In the genomic region with DNA sequence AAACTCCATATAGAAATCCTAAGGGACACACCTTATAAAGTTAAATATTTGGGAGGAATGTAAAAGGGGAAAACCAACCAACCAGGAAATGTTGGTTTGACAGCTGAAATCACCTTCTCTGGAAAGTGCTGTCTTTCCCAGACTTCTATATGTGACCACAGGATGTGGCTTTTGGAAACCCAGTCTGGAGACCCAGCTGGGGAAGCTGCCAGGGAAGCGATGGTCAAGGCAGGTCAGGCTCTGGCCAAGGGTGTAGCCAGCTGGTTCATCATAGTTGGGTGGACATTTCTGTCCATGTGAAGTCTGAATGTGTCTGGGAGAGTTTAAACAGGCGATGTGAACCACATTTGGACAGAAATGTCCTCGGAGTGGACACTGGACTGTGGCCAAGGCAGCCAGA, we compare ENCODE assay signal across 26 cellular contexts.
DNase-seq lines count a peak whose midpoint lies in the region; ATAC-seq and TF ChIP-seq lines count a peak whose summit lies in the region.
"Had no signal": no experiment of that assay in that cellular context is flagged by ENCODE, and none has a peak within 500 bp of the region (broad histone marks: within the 10 kb centered on the region; RNA-seq: fewer than 3 reads in every experiment).

No MANE protein-coding gene starts in this region.

- no peaks in the 10 kb centered on the region for H3K4me1 ChIP-seq in naive thymus-derived CD4-positive, alpha-beta T cell (ENCODE audit: control insufficient read depth in 2 of 2, insufficient read depth in 2 of 2, low read length in 2 of 2)

- POLR2A ChIA-PET in naive thymus-derived CD4-positive, alpha-beta T cell (lab: Charles Lee): no interaction called here

- no peak overlapping the region for H3K4me3 ChIP-seq in brain microvascular endothelial cell (ENCODE audit: low read depth, low read length)
- H3K4me3 ChIP-seq in naive thymus-derived CD4-positive, alpha-beta T cell (ENCODE audit: low read length): no peak overlapping the region
- H3K4me3 ChIP-seq: BLaER1 treated with 17β-estradiol and CSF1 and Interleukin-3, amounts not matched to agents 10 nM and 100 nM; upper lobe of right lung had no signal

- intact Hi-C loops in naive thymus-derived CD4-positive, alpha-beta T cell (cut with micrococcal nuclease): no loop called here

- peaks cover 0 to 4% (median 0%) of the 10 kb centered on the region in 5 donors for H3K36me3 Mint-ChIP-seq in naive thymus-derived CD4-positive, alpha-beta T cell

- H3K27me3 Mint-ChIP-seq in naive thymus-derived CD4-positive, alpha-beta T cell: peaks cover 0 to 18% (median 2%) of the 10 kb centered on the region in 5 donors

- H3K27me3 ChIP-seq in brain microvascular endothelial cell (replicated peaks): no peaks in the 10 kb centered on the region
- H3K27me3 ChIP-seq in naive thymus-derived CD4-positive, alpha-beta T cell (ENCODE audit: control insufficient read depth in 2 of 2, insufficient read depth in 2 of 2, low read length in 2 of 2): no peaks in the 10 kb centered on the region
- H3K27me3 ChIP-seq: BLaER1 treated with 17β-estradiol and CSF1 and Interleukin-3, amounts not matched to agents 10 nM and 100 nM; upper lobe of right lung had no signal

- peaks cover 0 to 1% (median 0%) of the 10 kb centered on the region in 7 donors for H3K4me1 Mint-ChIP-seq in naive thymus-derived CD4-positive, alpha-beta T cell

- in situ Hi-C loops in brain microvascular endothelial cell (cut with HindIII; ENCODE audit: low pct_ligation_motif_present, low sequenced_read_pairs): no loop called here

- H3K4me3 Mint-ChIP-seq in naive thymus-derived CD4-positive, alpha-beta T cell: no peak overlapping the region
- H3K4me3 Mint-ChIP-seq: T-helper 1 cell treated with Interleukin-12 subunit alpha and Interleukin-12 subunit beta and Interleukin-4 antibody, amounts not matched to agents 30 μg/mL and 1 μg/mL, for 36 hours had no signal

- H3K27ac ChIP-seq in brain microvascular endothelial cell: peak overlapping the region; percentile 18
- no peak overlapping the region for H3K27ac ChIP-seq in naive thymus-derived CD4-positive, alpha-beta T cell (ENCODE audit: low read depth, low read length)
- H3K27ac ChIP-seq: 22Rv1, upper lobe of right lung, WERI-Rb-1 had no signal

- DNase-seq in A172 (ENCODE audit: low spot score) (peak; percentile 96), LHCN-M2 (ENCODE audit: low read depth) (peak; percentile 96), brain microvascular endothelial cell (peak; percentile 52), kidney tubule cell (ENCODE audit: low spot score) (peak; percentile 70), UCSD-AML1 (lab: John Stamatoyannopoulos, UW; ENCODE audit: unreplicated experiment) (no peak), SW 1271 (lab: John Stamatoyannopoulos, UW) (no peak)
- no peak for DNase-seq in naive thymus-derived CD4-positive, alpha-beta T cell
- DNase-seq: activated CD4-positive, alpha-beta T cell treated with anti-CD3 and anti-CD28 coated beads, Interleukin-2, amount 50 U/mL, for 4 hours; activated CD8-positive, alpha-beta memory T cell treated with anti-CD3 and anti-CD28 coated beads, Interleukin-2, amount 50 U/mL, for 48 hours; activated effector memory CD4-positive, alpha-beta T cell treated with anti-CD3 and anti-CD28 coated beads, Interleukin-2, amount 50 U/mL, for 16 hours; central memory CD4-positive, alpha-beta T cell; effector CD4-positive, alpha-beta T cell; GDM1; left ventricle myocardium superior; MM.1S; NCI-H748 treated with DMSO at 0.1 percent for 48 hours; retina; SHP77; stimulated activated CD8-positive, alpha-beta memory T cell treated with anti-CD3 and anti-CD28 coated beads, Interleukin-4, amount 100 ng/mL, for 48 hours; upper lobe of right lung; WERI-Rb-1 had no signal

- TF ChIP-seq CTCF in brain microvascular endothelial cell (IDR thresholded peaks at IDR 0.05; ENCODE audit: low read depth, low read length, missing control alignments): no peak

- H3K9me3 Mint-ChIP-seq in naive thymus-derived CD4-positive, alpha-beta T cell: peaks cover 0 to 21% (median 7%) of the 10 kb centered on the region in 11 donors

- CTCF ChIA-PET in naive thymus-derived CD4-positive, alpha-beta T cell (lab: Charles Lee): no interaction called here

- no peak overlapping the region for H3K27ac Mint-ChIP-seq in naive thymus-derived CD4-positive, alpha-beta T cell
- H3K27ac Mint-ChIP-seq: T-helper 1 cell treated with Interleukin-12 subunit alpha and Interleukin-12 subunit beta and Interleukin-4 antibody, amounts not matched to agents 30 μg/mL and 1 μg/mL, for 36 hours had no signal

- H3K9me3 ChIP-seq in naive thymus-derived CD4-positive, alpha-beta T cell (ENCODE audit: control insufficient read depth in 2 of 3, low read length in 3 of 3): no peaks in the 10 kb centered on the region
- H3K9me3 ChIP-seq: upper lobe of right lung had no signal

- no peaks in the 10 kb centered on the region for H3K36me3 ChIP-seq in brain microvascular endothelial cell (replicated peaks)
- H3K36me3 ChIP-seq in naive thymus-derived CD4-positive, alpha-beta T cell (ENCODE audit: control insufficient read depth in 2 of 3, insufficient read depth in 3 of 3, low read length in 3 of 3): no peaks in the 10 kb centered on the region
- H3K36me3 ChIP-seq: upper lobe of right lung had no signal

- no peak for ATAC-seq in GM19463 (IDR thresholded peaks at IDR 0.05; ENCODE audit: unreplicated experiment)
- ATAC-seq in naive thymus-derived CD4-positive, alpha-beta T cell: no peak
- ATAC-seq: esophagus mucosa, left ventricle myocardium superior, upper lobe of right lung had no signal

Comparison
In these comparisons a context has a peak if more than half of its experiments do, and no peak if none do; other contexts are left out.
1. DNase-seq: peak in A172 (single experiment), LHCN-M2 (single experiment), brain microvascular endothelial cell (single experiment) and kidney tubule cell (single experiment); none in naive thymus-derived CD4-positive, alpha-beta T cell (0 of 9), UCSD-AML1 (single experiment) and SW 1271 (0 of 2).